In the genomic region with DNA sequence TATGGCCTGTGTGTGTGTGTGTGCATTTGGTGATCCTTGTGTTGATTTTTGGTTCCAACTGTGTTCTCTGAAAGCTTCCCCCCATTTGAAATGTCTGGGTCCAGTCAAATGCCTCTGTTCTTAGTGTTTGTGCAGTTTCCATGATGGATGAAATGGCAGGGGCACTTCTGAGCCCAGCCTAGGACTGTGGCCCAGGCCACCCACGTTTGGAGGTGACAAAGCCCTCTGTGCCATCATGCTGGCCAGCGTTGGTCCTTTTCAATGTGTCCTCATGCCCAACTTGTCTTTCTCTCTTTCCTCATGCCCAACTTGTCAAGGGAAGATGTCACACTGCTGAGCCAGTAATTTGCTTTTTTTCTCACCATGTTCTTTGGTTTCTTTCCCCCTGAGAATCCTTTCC, we compare ENCODE assay signal across 24 cellular contexts.
A peak's percentile ranks its signal among the peaks of the same experiment; 100 is the strongest.
DNase-seq lines count a peak whose midpoint lies in the region; ATAC-seq and TF ChIP-seq lines count a peak whose summit lies in the region.
"Had no signal": no experiment of that assay in that cellular context is flagged by ENCODE, and none has a peak within 500 bp of the region (broad histone marks: within the 10 kb centered on the region; RNA-seq: fewer than 3 reads in every experiment).

No MANE protein-coding gene starts in this region.

- peak overlapping the region; percentile 24; the same call in 1 of the 2 replicates for H3K4ac ChIP-seq in IMR-90 (ENCODE audit: low read depth, low read length)

- H2BK15ac ChIP-seq in IMR-90 (ENCODE audit: low read depth, low read length): peak overlapping the region; percentile 66; the same call in 1 of the 3 replicates

- H2BK120ac ChIP-seq in IMR-90 (ENCODE audit: low read depth, low read length): peak overlapping the region; percentile 4

- no TSS peak for BruUV-seq in IMR-90 (replicated peaks; lab: Mats Ljungman, UMichigan)

- POLR2A ChIA-PET in IMR-90 (lab: Charles Lee; ENCODE audit: unreplicated experiment): no interaction called here

- TF ChIP-seq POLR2A in IMR-90 (IDR thresholded peaks at IDR 0.05; ENCODE audit: low read depth, low read length): no peak

- H3K9ac ChIP-seq in IMR-90 (ENCODE audit: low read depth, low read length): no peak overlapping the region

- CTCF ChIA-PET in IMR-90 (lab: Yijun Ruan, JAX): interaction anchor here (1.5 kb wide), 1 partner anchor 59 kb away, joined by 3 read pairs; no protein-coding TSS in a partner anchor

- no peak overlapping the region for H3K4me3 Mint-ChIP-seq in T-helper 17 cell
- H3K4me3 Mint-ChIP-seq: B cell, CD14-positive monocyte had no signal

- peak overlapping the region; percentile 72; the same call in 1 of the 2 replicates for H2BK20ac ChIP-seq in IMR-90 (ENCODE audit: low read depth, low read length)

- no CpG with 5 or more reads among the region's 2 CpGs for whole genome bisulfite sequencing in IMR-90 (ENCODE audit: extremely low coverage in 2 of 2, insufficient read length in 1 of 2), 2 experiments

- peak overlapping the region; percentile 12; the same call in 1 of the 2 replicates for H4K5ac ChIP-seq in IMR-90 (ENCODE audit: low read depth, low read length)

- H3K56ac ChIP-seq in IMR-90 (ENCODE audit: extremely low read depth, insufficient read depth, low read length): no peak overlapping the region

- H3K9me1 ChIP-seq in IMR-90 (ENCODE audit: insufficient read depth, low read length): peaks cover 30% of the 10 kb centered on the region

- no peak overlapping the region for H3K4me2 ChIP-seq in IMR-90 (ENCODE audit: low read depth, low read length)

- 0 out of 2 replicates have a peak overlapping the region, but pooled peaks have one; percentile 11 for H4K91ac ChIP-seq in IMR-90 (ENCODE audit: insufficient read depth, low read depth, low read length)

- H3K36me3 Mint-ChIP-seq in T-helper 17 cell (ENCODE audit: low read depth): peaks cover 3% of the 10 kb centered on the region
- H3K36me3 Mint-ChIP-seq: CD14-positive monocyte had no signal

- H3K18ac ChIP-seq in IMR-90 (ENCODE audit: low read depth, low read length): peak overlapping the region; percentile 31; the same call in 1 of the 2 replicates

- no peaks in the 10 kb centered on the region for H3K27me3 ChIP-seq in IMR-90 (ENCODE audit: control insufficient read depth, insufficient read depth, low read length)
- H3K27me3 ChIP-seq in ascending aorta: no peaks in the 10 kb centered on the region
- no peaks in the 10 kb centered on the region for H3K27me3 ChIP-seq in thoracic aorta (replicated peaks; ENCODE audit: insufficient read depth)

- H2AFZ ChIP-seq in IMR-90 (replicated peaks; ENCODE audit: low read length, poor library complexity): no peak overlapping the region

- peaks cover 0 to 7% of the 10 kb centered on the region in 2 experiments; a peak in 1 of 4 replicates for H3K79me1 ChIP-seq in IMR-90 (ENCODE audit: low read depth in 1 of 2, low read length in 2 of 2)

- peak overlapping the region; percentile 38 for H2AK9ac ChIP-seq in IMR-90 (replicated peaks; ENCODE audit: low read depth, low read length, poor library complexity)

- no peak for TF ChIP-seq RAD21 in IMR-90 (IDR thresholded peaks at IDR 0.05; ENCODE audit: low read length)

- no peak overlapping the region for H2BK5ac ChIP-seq in IMR-90 (ENCODE audit: low read depth, low read length, poor library complexity, severe bottlenecking)

- H3K36me3 ChIP-seq in IMR-90 (ENCODE audit: control insufficient read depth, insufficient read depth, low read length) (no peaks in the 10 kb centered on the region), ascending aorta (no peaks in the 10 kb centered on the region), thoracic aorta (no peaks in the 10 kb centered on the region)

- 0 out of 4 replicates have a peak overlapping the region, but pooled peaks have one; percentile 4 to 20 for H4K8ac ChIP-seq in IMR-90 (ENCODE audit: low read depth in 2 of 2, low read length in 2 of 2)

- no peak for ATAC-seq in IMR-90 (ENCODE audit: low read depth)
- ATAC-seq in thoracic aorta (ENCODE audit: insufficient number of reproducible peaks, low FRiP score, low read depth): no peak
- no peak for ATAC-seq in HG03095 (IDR thresholded peaks at IDR 0.05; ENCODE audit: unreplicated experiment)
- ATAC-seq in HG03457 (IDR thresholded peaks at IDR 0.05; ENCODE audit: unreplicated experiment): no peak
- no peak for ATAC-seq in GM21528 (IDR thresholded peaks at IDR 0.05; ENCODE audit: low FRiP score, unreplicated experiment)
- no peak for ATAC-seq in T-helper 17 cell
- ATAC-seq: HepG2, Panc1 had no signal

- no peaks in the 10 kb centered on the region for H3K4me1 Mint-ChIP-seq in T-helper 17 cell
- H3K4me1 Mint-ChIP-seq: B cell had no signal

- H3K23ac ChIP-seq in IMR-90 (ENCODE audit: low read depth, low read length): no peak overlapping the region

- no peaks in the 10 kb centered on the region for H4K20me1 ChIP-seq in IMR-90 (ENCODE audit: insufficient read depth, low read length)

- DNase-seq in IMR-90 (no peak), ascending aorta (ENCODE audit: low spot score in 2 of 2) (no peak), myocyte (ENCODE audit: low read depth) (peak; percentile 13), thoracic aorta (ENCODE audit: low spot score) (no peak), T-helper 17 cell (no peak)
- DNase-seq: GF-D8; H7; KBM-7; NCI-H1092 treated with DMSO at 0.1 percent for 48 hours; NCI-H1436 treated with DMSO at 0.1 percent for 48 hours; NCI-H1930; NCI-H2227 treated with DMSO at 0.1 percent for 48 hours; NCI-H510A; NCI-H748 treated with DMSO at 0.1 percent for 48 hours; NK-92 treated with Interleukin-12 subunit alpha and Interleukin-12 subunit beta, amount 100 ng/mL, for 24 hours; SIG-M5 had no signal

- no peak overlapping the region for H3K27ac Mint-ChIP-seq in T-helper 17 cell
- H3K27ac Mint-ChIP-seq: B cell, CD14-positive monocyte had no signal

- no peaks in the 10 kb centered on the region for H3K9me3 ChIP-seq in IMR-90 (ENCODE audit: control insufficient read depth, insufficient read depth, low read length)
- H3K9me3 ChIP-seq in ascending aorta: no peaks in the 10 kb centered on the region
- H3K9me3 ChIP-seq in thoracic aorta: no peaks in the 10 kb centered on the region
- no peaks in the 10 kb centered on the region for H3K9me3 ChIP-seq in T-helper 17 cell (ENCODE audit: control insufficient read depth, low read length, poor library complexity, severe bottlenecking)

- H3K14ac ChIP-seq in IMR-90 (replicated peaks; ENCODE audit: low read depth, low read length): peak overlapping the region; percentile 12; the same call in 1 of the 2 replicates

- in situ Hi-C loops in IMR-90 (cut with MboI; ENCODE audit: low sequenced_read_pairs): no loop called here

- H3K4me3 ChIP-seq in IMR-90 (ENCODE audit: insufficient read depth, low read depth, low read length): no peak overlapping the region
- H3K4me3 ChIP-seq in ascending aorta: peak overlapping the region; percentile 14 to 60
- H3K4me3 ChIP-seq in thoracic aorta: peak overlapping the region; percentile 61

- peak overlapping the region; percentile 74 for H2AK5ac ChIP-seq in IMR-90 (ENCODE audit: low read depth, low read length)

- peaks cover 76% of the 10 kb centered on the region for H3K27me3 Mint-ChIP-seq in T-helper 17 cell

- dilution Hi-C loops in IMR-90 (cut with HindIII; ENCODE audit: low sequenced_read_pairs, unreplicated experiment): no loop called here

- intact Hi-C loops in IMR-90 (cut with micrococcal nuclease) (loop anchor here (5.0 kb wide), 1 partner anchor 68 kb away; no protein-coding TSS in a partner anchor), ascending aorta (cut with DNase I) (loop anchor here (5.0 kb wide), 1 partner anchor 128 kb away; no protein-coding TSS in a partner anchor)

- no peak for TF ChIP-seq CTCF in IMR-90 (conservative IDR thresholded peaks at IDR 0.05; ENCODE audit: low read depth, low read length)
- TF ChIP-seq CTCF in ascending aorta (IDR thresholded peaks at IDR 0.05): no peak
- TF ChIP-seq CTCF in thoracic aorta (IDR thresholded peaks at IDR 0.05): no peak

- H3K4me1 ChIP-seq in IMR-90 (ENCODE audit: control insufficient read depth, insufficient read depth, low read length) (peaks cover 31% of the 10 kb centered on the region), ascending aorta (peaks cover 18 to 58% of the 10 kb centered on the region in 2 donors), thoracic aorta (ENCODE audit: control insufficient read depth in 1 of 2, low read depth in 2 of 2) (peaks cover 36 to 93% of the 10 kb centered on the region in 2 donors)

- H3K27ac ChIP-seq in IMR-90 (ENCODE audit: insufficient read depth, low read length) (no peak overlapping the region), ascending aorta (peak overlapping the region; percentile 77 to 93), thoracic aorta (peak overlapping the region; percentile 90)
- H3K27ac ChIP-seq: HL-60 had no signal

TF ChIP-seq in IMR-90, 13 proteins besides CTCF, POLR2A, EP300 and RAD21 (continues in another document):
- TF ChIP-seq RFX5 (IDR thresholded peaks at IDR 0.05; ENCODE audit: low read depth, low read length) (no peak), MXI1 (IDR thresholded peaks at IDR 0.05; ENCODE audit: borderline replicate concordance, low read depth, low read length) (no peak), BHLHE40 (IDR thresholded peaks at IDR 0.05; ENCODE audit: low read depth, low read length) (no peak), FOS (IDR thresholded peaks at IDR 0.05; ENCODE audit: low read depth, low read length) (no peak), USF2 (IDR thresholded peaks at IDR 0.05; ENCODE audit: low read depth, low read length) (no peak), CHD1 (IDR thresholded peaks at IDR 0.05; ENCODE audit: low read depth, low read length) (no peak), NFE2L2 (IDR thresholded peaks at IDR 0.05; ENCODE audit: low read depth, low read length) (no peak), MAFK (IDR thresholded peaks at IDR 0.05; ENCODE audit: low read depth, low read length) (no peak), RCOR1 (IDR thresholded peaks at IDR 0.05; ENCODE audit: insufficient replicate concordance, low read length) (no peak), SMC3 (IDR thresholded peaks at IDR 0.05; ENCODE audit: low read depth, low read length) (no peak)
